ENCODE assay signal across 16 cellular contexts in genomic region chr18:37252854-37253396, GRCh38.
A peak's percentile ranks its signal among the peaks of the same experiment; 100 is the strongest.
DNase-seq lines count a peak whose midpoint lies in the region; ATAC-seq and TF ChIP-seq lines count a peak whose summit lies in the region.
"Had no signal": no experiment of that assay in that cellular context is flagged by ENCODE, and none has a peak within 500 bp of the region (broad histone marks: within the 10 kb centered on the region; RNA-seq: fewer than 3 reads in every experiment).

No MANE protein-coding gene starts in this region.

- H3F3A ChIP-seq in GM23248 (ENCODE audit: insufficient read depth): no peaks in the 10 kb centered on the region

- no peak for ATAC-seq in CD8-positive, alpha-beta T cell
- ATAC-seq in HG02610 (IDR thresholded peaks at IDR 0.05; ENCODE audit: unreplicated experiment): no peak
- ATAC-seq in HG02588 (IDR thresholded peaks at IDR 0.05; ENCODE audit: unreplicated experiment): no peak

- H3K9me3 ChIP-seq in CD8-positive, alpha-beta T cell (ENCODE audit: low read length): no peaks in the 10 kb centered on the region
- H3K9me3 ChIP-seq in hepatocyte (ENCODE audit: low read depth): no peaks in the 10 kb centered on the region
- no peaks in the 10 kb centered on the region for H3K9me3 ChIP-seq in neuron (ENCODE audit: low read length)
- H3K9me3 ChIP-seq in GM23248 (ENCODE audit: low read depth): no peaks in the 10 kb centered on the region
- H3K9me3 ChIP-seq: colonic mucosa had no signal

- H3K4me3 Mint-ChIP-seq in CD8-positive, alpha-beta T cell: peak overlapping the region; percentile 56

- intact Hi-C loops in CD8-positive, alpha-beta T cell (cut with DNase I, micrococcal nuclease): no loop called here

- no peaks in the 10 kb centered on the region for H3K4me1 ChIP-seq in CD8-positive, alpha-beta T cell (ENCODE audit: insufficient read depth, low read length)
- H3K4me1 ChIP-seq in KMS-11 (ENCODE audit: low read depth, poor library complexity, severe bottlenecking) (no peaks in the 10 kb centered on the region), hepatocyte (ENCODE audit: insufficient read depth) (peaks cover 10% of the 10 kb centered on the region), neuron (ENCODE audit: insufficient read depth, low read length) (peaks cover 6% of the 10 kb centered on the region), GM23248 (ENCODE audit: insufficient read depth) (no peaks in the 10 kb centered on the region)

- H3K79me2 ChIP-seq in KMS-11 (ENCODE audit: insufficient read depth, low read depth): no peaks in the 10 kb centered on the region
- no peaks in the 10 kb centered on the region for H3K79me2 ChIP-seq in hepatocyte
- H3K79me2 ChIP-seq in GM23248 (ENCODE audit: insufficient read depth): no peaks in the 10 kb centered on the region

- H3K4me2 ChIP-seq in KMS-11 (peak overlapping the region; percentile 32; the same call in 1 of the 2 replicates), hepatocyte (peak overlapping the region; percentile 99), GM23248 (ENCODE audit: unreplicated experiment) (no peak overlapping the region)

- POLR2A ChIA-PET in CD8-positive, alpha-beta T cell (lab: Charles Lee): no interaction called here

- H3K4me1 Mint-ChIP-seq in CD8-positive, alpha-beta T cell (ENCODE audit: low read depth): peaks cover 11% of the 10 kb centered on the region

- 54% methylated on average over 12 of the region's 12 CpGs for WGBS in hepatocyte (ENCODE audit: low lambda C conversion rate, missing lambda C conversion rate)
- WGBS in GM23248 (ENCODE audit: low coverage in 1 of 2, low lambda C conversion rate in 2 of 2, missing lambda C conversion rate in 2 of 2), 2 experiments: 63% methylated on average over 11 to 12 of the region's 12 CpGs

- in situ Hi-C loops in GM23248 (cut with MboI): no loop called here

- peak overlapping the region; percentile 50; the same call in 1 of the 2 replicates for H2AFZ ChIP-seq in KMS-11 (ENCODE audit: low read depth)
- H2AFZ ChIP-seq in hepatocyte: peak overlapping the region; percentile 90
- peak overlapping the region; percentile 82 for H2AFZ ChIP-seq in neuron (ENCODE audit: low read depth, low read length)
- no peak overlapping the region for H2AFZ ChIP-seq in GM23248

- no peak overlapping the region for H3K27ac ChIP-seq in CD8-positive, alpha-beta T cell (ENCODE audit: low read depth, low read length)
- H3K27ac ChIP-seq in KMS-11 (no peak overlapping the region), hepatocyte (no peak overlapping the region), GM23248 (no peak overlapping the region)
- H3K27ac ChIP-seq: colonic mucosa, SK-N-MC had no signal

- no peak overlapping the region for H3K27ac Mint-ChIP-seq in CD8-positive, alpha-beta T cell

- H3K9me2 ChIP-seq in hepatocyte (replicated peaks; ENCODE audit: insufficient read depth): no peaks in the 10 kb centered on the region
- no peaks in the 10 kb centered on the region for H3K9me2 ChIP-seq in GM23248 (ENCODE audit: insufficient read depth)

- no peak overlapping the region for H3K4me3 ChIP-seq in CD8-positive, alpha-beta T cell (ENCODE audit: low read depth, low read length)
- H3K4me3 ChIP-seq in KMS-11 (IDR thresholded peaks at IDR 0.05; ENCODE audit: insufficient read depth, low read depth, low read length): no peak overlapping the region
- H3K4me3 ChIP-seq in hepatocyte: no peak overlapping the region
- H3K4me3 ChIP-seq in neuron (ENCODE audit: low read length): no peak overlapping the region
- no peak overlapping the region for H3K4me3 ChIP-seq in GM23248

- no peaks in the 10 kb centered on the region for H3K9me3 Mint-ChIP-seq in CD8-positive, alpha-beta T cell

- no peak for TF ChIP-seq CTCF in CD8-positive, alpha-beta T cell (IDR thresholded peaks at IDR 0.05)
- TF ChIP-seq CTCF in KMS-11 (conservative IDR thresholded peaks at IDR 0.05; ENCODE audit: low read depth, low read length) (no peak), hepatocyte (IDR thresholded peaks at IDR 0.05; ENCODE audit: poor library complexity) (no peak)

- H3K27me3 Mint-ChIP-seq in CD8-positive, alpha-beta T cell (ENCODE audit: low read depth): peaks cover 50% of the 10 kb centered on the region

- peak overlapping the region; percentile 34; the same call in 1 of the 2 replicates for H3K9ac ChIP-seq in KMS-11
- no peak overlapping the region for H3K9ac ChIP-seq in GM23248

- H3K36me3 Mint-ChIP-seq in CD8-positive, alpha-beta T cell: no peaks in the 10 kb centered on the region

- H3K27me3 ChIP-seq in CD8-positive, alpha-beta T cell (ENCODE audit: insufficient read depth, low read length): peaks cover 7% of the 10 kb centered on the region
- H3K27me3 ChIP-seq in KMS-11 (ENCODE audit: insufficient read depth, low read depth): no peaks in the 10 kb centered on the region
- peaks cover 5% of the 10 kb centered on the region for H3K27me3 ChIP-seq in hepatocyte
- H3K27me3 ChIP-seq in neuron (ENCODE audit: insufficient read depth, low read length): peaks cover 61% of the 10 kb centered on the region
- peaks cover 55% of the 10 kb centered on the region for H3K27me3 ChIP-seq in GM23248 (replicated peaks; ENCODE audit: insufficient read depth)

- no peaks in the 10 kb centered on the region for H3K36me3 ChIP-seq in CD8-positive, alpha-beta T cell (ENCODE audit: insufficient read depth, low read length)
- H3K36me3 ChIP-seq in KMS-11 (ENCODE audit: insufficient read depth) (no peaks in the 10 kb centered on the region), hepatocyte (replicated peaks; ENCODE audit: insufficient read depth, low read depth) (no peaks in the 10 kb centered on the region), neuron (ENCODE audit: insufficient read depth, low read length) (no peaks in the 10 kb centered on the region), GM23248 (ENCODE audit: low read depth) (no peaks in the 10 kb centered on the region)
- H3K36me3 ChIP-seq: colonic mucosa had no signal

- DNase-seq in CD8-positive, alpha-beta T cell: no peak
- DNase-seq in hepatocyte (ENCODE audit: low spot score) (peak; percentile 58), SW 1271 (lab: John Stamatoyannopoulos, UW) (no peak), GM23248 (no peak)
- DNase-seq: activated CD8-positive, alpha-beta memory T cell treated with anti-CD3 and anti-CD28 coated beads, Interleukin-2, amount 50 U/mL, for 4 hours; C1 segment of cervical spinal cord; midbrain; MV-4-11; stimulated activated CD4-positive, alpha-beta T cell treated with anti-CD3 and anti-CD28 coated beads, Interleukin-4, amount 100 ng/mL, for 24 hours; stimulated activated naive CD4-positive, alpha-beta T cell had no signal

- CTCF ChIA-PET in CD8-positive, alpha-beta T cell (lab: Charles Lee): no interaction called here

- H4K20me1 ChIP-seq in KMS-11 (ENCODE audit: insufficient read depth) (no peaks in the 10 kb centered on the region), hepatocyte (ENCODE audit: insufficient read depth, poor library complexity, severe bottlenecking) (no peaks in the 10 kb centered on the region), GM23248 (ENCODE audit: insufficient read depth) (no peaks in the 10 kb centered on the region)
